Comparison of ENCODE assay signal across 12 cellular contexts in the genomic region with DNA sequence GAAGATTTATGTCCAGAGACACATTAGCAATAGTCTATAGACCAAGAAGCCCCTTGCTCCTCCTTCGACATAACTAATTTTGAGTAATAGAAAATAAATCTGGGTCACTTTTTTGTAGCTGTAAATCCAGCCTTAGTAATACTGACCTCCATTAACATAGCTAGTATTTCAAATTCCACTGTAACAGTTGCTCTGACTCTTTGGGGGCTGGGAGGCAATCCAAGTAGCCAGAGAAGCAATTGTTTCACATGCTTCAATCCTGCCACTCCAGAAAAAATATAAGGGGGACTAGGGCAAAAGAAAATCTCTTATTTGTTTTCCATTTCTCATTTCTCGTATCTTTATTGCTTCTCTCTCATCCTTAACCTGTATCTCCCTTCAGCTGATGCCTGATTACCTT.
DNase-seq lines count a peak whose midpoint lies in the region; ATAC-seq lines count a peak whose summit lies in the region.
"Had no signal": no experiment of that assay in that cellular context is flagged by ENCODE, and none has a peak within 500 bp of the region (broad histone marks: within the 10 kb centered on the region; RNA-seq: fewer than 3 reads in every experiment).

No MANE protein-coding gene starts in this region.

- peak overlapping the region; percentile 85 for H3K27ac Mint-ChIP-seq in activated naive CD4-positive, alpha-beta T cell treated with anti-CD3 and anti-CD28 coated beads for 36 hours
- peak overlapping the region; percentile 89 for H3K27ac Mint-ChIP-seq in activated naive CD8-positive, alpha-beta T cell
- H3K27ac Mint-ChIP-seq in stimulated activated naive B cell treated with anti-CD40 and anti-IgM and Interleukin-4, amounts not matched to agents 10 μg/mL and 1 μg/mL and 100 μg/mL, for 72 hours: peak overlapping the region; percentile 72

- no peak overlapping the region for H3K4me3 Mint-ChIP-seq in activated naive CD4-positive, alpha-beta T cell treated with anti-CD3 and anti-CD28 coated beads for 36 hours
- no peak overlapping the region for H3K4me3 Mint-ChIP-seq in activated naive CD8-positive, alpha-beta T cell
- peak overlapping the region in 1 of 2 donors; percentile 52 for H3K4me3 Mint-ChIP-seq in stimulated activated naive B cell treated with anti-CD40 and anti-IgM and Interleukin-4, amounts not matched to agents 10 μg/mL and 1 μg/mL and 100 μg/mL, for 72 hours

- H3K36me3 Mint-ChIP-seq in activated naive CD4-positive, alpha-beta T cell treated with anti-CD3 and anti-CD28 coated beads for 36 hours (ENCODE audit: low read depth): peaks cover 27% of the 10 kb centered on the region
- H3K36me3 Mint-ChIP-seq in activated naive CD8-positive, alpha-beta T cell: peaks cover 43% of the 10 kb centered on the region
- H3K36me3 Mint-ChIP-seq in stimulated activated naive B cell treated with anti-CD40 and anti-IgM and Interleukin-4, amounts not matched to agents 10 μg/mL and 1 μg/mL and 100 μg/mL, for 72 hours: peaks cover 7 to 13% of the 10 kb centered on the region in 2 donors

- no peaks in the 10 kb centered on the region for H3K27me3 Mint-ChIP-seq in activated naive CD4-positive, alpha-beta T cell treated with anti-CD3 and anti-CD28 coated beads for 36 hours (ENCODE audit: low read depth)
- H3K27me3 Mint-ChIP-seq in activated naive CD8-positive, alpha-beta T cell: no peaks in the 10 kb centered on the region
- H3K27me3 Mint-ChIP-seq in stimulated activated naive B cell treated with anti-CD40 and anti-IgM and Interleukin-4, amounts not matched to agents 10 μg/mL and 1 μg/mL and 100 μg/mL, for 72 hours: no peaks in the 10 kb centered on the region

- intact Hi-C loops in activated naive CD4-positive, alpha-beta T cell treated with anti-CD3 and anti-CD28 coated beads for 36 hours (cut with micrococcal nuclease): no loop called here

- H3K4me1 Mint-ChIP-seq in activated naive CD4-positive, alpha-beta T cell treated with anti-CD3 and anti-CD28 coated beads for 36 hours (ENCODE audit: low read depth): peaks cover 90% of the 10 kb centered on the region
- H3K4me1 Mint-ChIP-seq in activated naive CD8-positive, alpha-beta T cell (ENCODE audit: low read depth): peaks cover 88% of the 10 kb centered on the region
- peaks cover 51 to 71% of the 10 kb centered on the region in 2 donors for H3K4me1 Mint-ChIP-seq in stimulated activated naive B cell treated with anti-CD40 and anti-IgM and Interleukin-4, amounts not matched to agents 10 μg/mL and 1 μg/mL and 100 μg/mL, for 72 hours

- CTCF ChIA-PET in activated naive CD4-positive, alpha-beta T cell treated with anti-CD3 and anti-CD28 coated beads for 36 hours (lab: Charles Lee): interaction anchor here (1.6 kb wide), 1 partner anchor 8 kb away, joined by 7 read pairs; no protein-coding TSS in a partner anchor

- DNase-seq in activated naive CD4-positive, alpha-beta T cell treated with anti-CD3 and anti-CD28 coated beads for 36 hours: no peak
- no peak for DNase-seq in activated naive CD4-positive, alpha-beta T cell treated with anti-CD3 and anti-CD28 coated beads, Interleukin-2, amount 50 U/mL, for 16 hours
- peak; percentile 67 for DNase-seq in left kidney (ENCODE audit: low read depth, low spot score)
- DNase-seq in stimulated activated naive B cell treated with anti-CD40 and anti-IgM and Interleukin-4, amounts not matched to agents 10 μg/mL and 1 μg/mL and 100 μg/mL, for 72 hours: no peak
- DNase-seq in stimulated activated CD4-positive, alpha-beta T cell treated with anti-CD3 and anti-CD28 coated beads, Interleukin-2, amount 100 ng/mL, for 24 hours: no peak
- DNase-seq in DMS79 treated with DMSO at 0.1 percent for 48 hours (lab: John Stamatoyannopoulos, UW): no peak
- DNase-seq: anterior cingulate cortex, kidney, NCI-H187 treated with DMSO at 0.1 percent for 48 hours, small intestine had no signal

- no peak for ATAC-seq in stimulated activated naive B cell treated with anti-CD40 and anti-IgM and Interleukin-4, amounts not matched to agents 10 μg/mL and 1 μg/mL and 100 μg/mL, for 72 hours (replicated peaks)
- ATAC-seq in HG02870 (IDR thresholded peaks at IDR 0.05; ENCODE audit: unreplicated experiment): no peak

- H3K9me3 Mint-ChIP-seq in activated naive CD4-positive, alpha-beta T cell treated with anti-CD3 and anti-CD28 coated beads for 36 hours: peaks cover 3% of the 10 kb centered on the region
- peaks cover 5% of the 10 kb centered on the region for H3K9me3 Mint-ChIP-seq in activated naive CD8-positive, alpha-beta T cell (ENCODE audit: low read depth)
- H3K9me3 Mint-ChIP-seq in stimulated activated naive B cell treated with anti-CD40 and anti-IgM and Interleukin-4, amounts not matched to agents 10 μg/mL and 1 μg/mL and 100 μg/mL, for 72 hours: peaks cover 1 to 3% of the 10 kb centered on the region in 2 donors
